Comparison of ENCODE assay signal across 16 cellular contexts in the genomic region with DNA sequence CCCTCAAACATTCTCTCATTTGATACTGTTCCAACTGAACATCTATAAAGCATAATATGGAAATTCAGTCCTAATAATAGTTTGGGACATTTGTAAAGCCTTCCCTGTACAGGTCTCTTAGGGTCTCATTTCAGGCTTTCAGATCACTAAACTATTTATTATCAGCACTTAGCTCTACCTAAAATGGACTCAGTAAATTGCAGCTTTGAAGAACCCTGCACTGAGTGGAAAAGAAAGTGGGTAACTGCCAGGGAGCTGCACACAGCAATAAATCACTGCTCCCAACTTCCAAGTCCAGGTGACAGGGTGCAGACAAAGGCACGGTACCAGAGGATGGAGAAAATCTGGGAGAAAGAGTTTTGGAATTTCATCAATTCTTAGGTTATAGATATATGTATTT.
A peak's percentile ranks its signal among the peaks of the same experiment; 100 is the strongest.
DNase-seq lines count a peak whose midpoint lies in the region; ATAC-seq and TF ChIP-seq lines count a peak whose summit lies in the region.
"Had no signal": no experiment of that assay in that cellular context is flagged by ENCODE, and none has a peak within 500 bp of the region (broad histone marks: within the 10 kb centered on the region; RNA-seq: fewer than 3 reads in every experiment).

No MANE protein-coding gene starts in this region.

- no peaks in the 10 kb centered on the region for H4K20me1 ChIP-seq in SK-N-SH (ENCODE audit: insufficient read depth)
- H4K20me1 ChIP-seq in neural cell (ENCODE audit: insufficient read depth): no peaks in the 10 kb centered on the region

- H3K79me2 ChIP-seq in SK-N-SH (ENCODE audit: insufficient read depth) (no peaks in the 10 kb centered on the region), neural cell (replicated peaks; ENCODE audit: insufficient read depth, low read length) (no peaks in the 10 kb centered on the region)

- TF ChIP-seq EP300 in SK-N-SH (IDR thresholded peaks at IDR 0.05; ENCODE audit: borderline replicate concordance in 1 of 2, low read depth in 1 of 2, low read length in 1 of 2) (no peak), neural cell (conservative IDR thresholded peaks at IDR 0.05; ENCODE audit: poor library complexity, severe bottlenecking) (peak; percentile 32)

- no peaks in the 10 kb centered on the region for H3K36me3 ChIP-seq in SK-N-SH (replicated peaks in 1 of 2; ENCODE audit: control insufficient read depth in 1 of 2, insufficient read depth in 2 of 2, low read length in 1 of 2)
- no peaks in the 10 kb centered on the region for H3K36me3 ChIP-seq in neural cell (ENCODE audit: insufficient read depth, low read length)
- H3K36me3 ChIP-seq: HAP-1 had no signal

- H3K4me2 ChIP-seq in SK-N-SH: no peak overlapping the region
- no peak overlapping the region for H3K4me2 ChIP-seq in neural cell (ENCODE audit: low read length)

- H3K27me3 ChIP-seq in SK-N-SH (ENCODE audit: insufficient read depth) (no peaks in the 10 kb centered on the region), neural cell (ENCODE audit: insufficient read depth, low read depth, low read length) (no peaks in the 10 kb centered on the region)
- no peaks in the 10 kb centered on the region for H3K27me3 ChIP-seq in CD4-positive, alpha-beta T cell (ENCODE audit: control insufficient read depth, insufficient read depth, low read length)

- H3K9ac ChIP-seq in SK-N-SH (no peak overlapping the region), neural cell (ENCODE audit: low read length) (no peak overlapping the region)

- H3F3A ChIP-seq in SK-N-SH (replicated peaks; ENCODE audit: insufficient read depth) (no peaks in the 10 kb centered on the region), neural cell (ENCODE audit: insufficient read depth, low read length, poor library complexity, severe bottlenecking) (no peaks in the 10 kb centered on the region)

- no peak for DNase-seq in SK-N-SH
- DNase-seq in CD4-positive, alpha-beta T cell: no peak
- peak; percentile 54 for DNase-seq in NCI-H2227 (lab: John Stamatoyannopoulos, UW; ENCODE audit: unreplicated experiment)
- DNase-seq in stimulated activated naive CD4-positive, alpha-beta T cell (lab: John Stamatoyannopoulos, UW): no peak
- DNase-seq: C1 segment of cervical spinal cord; CD8-positive, alpha-beta memory T cell; DMS 273 treated with DMSO at 0.1 percent for 48 hours; DMS79; EL; GF-D8; GOT3; HFFc6 had no signal

- no peaks in the 10 kb centered on the region for H3K4me1 Mint-ChIP-seq in CD4-positive, alpha-beta T cell (ENCODE audit: low read depth)

- CTCF ChIA-PET in SK-N-SH (lab: Yijun Ruan, JAX): interaction anchor here (1.1 to 8.4 kb wide), 7 partner anchors 15 to 401 kb away, joined by 3 to 32 read pairs (median 6); no protein-coding TSS in a partner anchor
- CTCF ChIA-PET in CD4-positive, alpha-beta T cell (lab: Charles Lee): no interaction called here

- no peak for TF ChIP-seq CTCF in SK-N-SH (IDR thresholded peaks at IDR 0.05)
- TF ChIP-seq CTCF in CD4-positive, alpha-beta T cell (IDR thresholded peaks at IDR 0.05): no peak
- TF ChIP-seq CTCF in neural cell (IDR thresholded peaks at IDR 0.05; ENCODE audit: poor library complexity, severe bottlenecking): no peak

- ATAC-seq in SK-N-SH treated with all-trans-retinoic acid at 6 μM for 48 hours (no peak), GM21528 (IDR thresholded peaks at IDR 0.05; ENCODE audit: low FRiP score, unreplicated experiment) (no peak)
- no peak for ATAC-seq in CD4-positive, alpha-beta T cell (ENCODE audit: poor library complexity)

- intact Hi-C loops in CD4-positive, alpha-beta T cell (cut with DNase I, micrococcal nuclease): no loop called here

- no peaks in the 10 kb centered on the region for H3K9me3 Mint-ChIP-seq in CD4-positive, alpha-beta T cell
- H3K9me3 Mint-ChIP-seq: CD8-positive, alpha-beta memory T cell had no signal

- POLR2A ChIA-PET in SK-N-SH (lab: Yijun Ruan, JAX): no interaction called here
- POLR2A ChIA-PET in CD4-positive, alpha-beta T cell (lab: Charles Lee): no interaction called here

- TF ChIP-seq RAD21 in SK-N-SH (IDR thresholded peaks at IDR 0.05; ENCODE audit: low read length) (no peak), neural cell (conservative IDR thresholded peaks at IDR 0.05) (no peak)

- peak overlapping the region in 1 of 2 experiments; percentile 91; a peak in 2 of 4 replicates for H3K27ac ChIP-seq in SK-N-SH (ENCODE audit: low read depth in 2 of 2, low read length in 1 of 2)
- H3K27ac ChIP-seq in CD4-positive, alpha-beta T cell (ENCODE audit: low read depth, low read length): no peak overlapping the region
- peak overlapping the region; percentile 55 for H3K27ac ChIP-seq in neural cell (ENCODE audit: low read length)

- H3K9me2 ChIP-seq in SK-N-SH: no peaks in the 10 kb centered on the region
- H3K9me2 ChIP-seq in neural cell (ENCODE audit: insufficient read depth, low read length): no peaks in the 10 kb centered on the region

- peaks cover 100% of the 10 kb centered on the region for H3K36me3 Mint-ChIP-seq in CD4-positive, alpha-beta T cell (ENCODE audit: low read depth)

- 19% methylated on average over 1 of the region's 1 CpG for WGBS in SK-N-SH (ENCODE audit: low lambda C conversion rate)

- H3K4me1 ChIP-seq in SK-N-SH (ENCODE audit: control insufficient read depth in 1 of 2, insufficient read depth in 2 of 2, low read depth in 1 of 2, low read length in 1 of 2): peaks cover 0 to 47% of the 10 kb centered on the region in 2 experiments; a peak in 2 of 4 replicates
- H3K4me1 ChIP-seq: HAP-1 had no signal

- no peaks in the 10 kb centered on the region for H3K27me3 Mint-ChIP-seq in CD4-positive, alpha-beta T cell
- H3K27me3 Mint-ChIP-seq: CD8-positive, alpha-beta memory T cell had no signal

- H2AFZ ChIP-seq in SK-N-SH (ENCODE audit: low read depth): no peak overlapping the region
- no peak overlapping the region for H2AFZ ChIP-seq in neural cell (ENCODE audit: low read depth, low read length)

- no peak overlapping the region for H3K4me3 Mint-ChIP-seq in CD4-positive, alpha-beta T cell
- H3K4me3 Mint-ChIP-seq: CD8-positive, alpha-beta memory T cell; HFFc6 had no signal

- peak overlapping the region; percentile 53 for H3K27ac Mint-ChIP-seq in CD4-positive, alpha-beta T cell
- H3K27ac Mint-ChIP-seq: HFFc6 had no signal

- H3K9me3 ChIP-seq in SK-N-SH (no peaks in the 10 kb centered on the region), neural cell (ENCODE audit: low read length) (no peaks in the 10 kb centered on the region)
- no peaks in the 10 kb centered on the region for H3K9me3 ChIP-seq in CD4-positive, alpha-beta T cell (ENCODE audit: control insufficient read depth, low read length)
- H3K9me3 ChIP-seq: HAP-1 had no signal

- H3K4me3 ChIP-seq in SK-N-SH (ENCODE audit: low read depth in 2 of 2, low read length in 1 of 2) (no peak overlapping the region), neural cell (ENCODE audit: low read length) (no peak overlapping the region)
- H3K4me3 ChIP-seq: HAP-1 had no signal

TF ChIP-seq in SK-N-SH treated with all-trans-retinoic acid at 6 μM for 48 hours, 23 proteins besides CTCF, POLR2A, EP300 and RAD21 (continues in another document):
- TF ChIP-seq OSR1 (CRISPR knock-in tag; IDR thresholded peaks at IDR 0.05) (no peak), BACH2 (CRISPR knock-in tag; IDR thresholded peaks at IDR 0.05; ENCODE audit: borderline replicate concordance) (no peak), ZNF565 (CRISPR knock-in tag; conservative IDR thresholded peaks at IDR 0.05; ENCODE audit: low read depth) (no peak)

TF ChIP-seq in SK-N-SH, 30 proteins besides CTCF, POLR2A, EP300 and RAD21 (continues in another document):
- TF ChIP-seq USF1 (IDR thresholded peaks at IDR 0.05; ENCODE audit: borderline replicate concordance, low read depth): no peak
- no peak for TF ChIP-seq RFX5 (IDR thresholded peaks at IDR 0.05; ENCODE audit: low read length)
- no peak for TF ChIP-seq GATA2 (CRISPR knock-in tag; IDR thresholded peaks at IDR 0.05)
- no peak for TF ChIP-seq CHD2 (IDR thresholded peaks at IDR 0.05; ENCODE audit: low read length, partially characterized antibody)
- TF ChIP-seq FOXJ3 (CRISPR knock-in tag; IDR thresholded peaks at IDR 0.05): no peak
- no peak for TF ChIP-seq YY1 (IDR thresholded peaks at IDR 0.05; ENCODE audit: low read depth)
- TF ChIP-seq FOXM1 (IDR thresholded peaks at IDR 0.05; ENCODE audit: low read depth): no peak
- no peak for TF ChIP-seq NFIC (IDR thresholded peaks at IDR 0.05; ENCODE audit: borderline replicate concordance)
- no peak for TF ChIP-seq ELF1 (IDR thresholded peaks at IDR 0.05)
- no peak for TF ChIP-seq NRF1 (IDR thresholded peaks at IDR 0.05; ENCODE audit: low read depth, low read length)
- TF ChIP-seq TEAD4 (IDR thresholded peaks at IDR 0.05; ENCODE audit: borderline replicate concordance, insufficient read depth): no peak

TF ChIP-seq in neural cell, 6 proteins besides CTCF, POLR2A, EP300 and RAD21:
- peak; percentile 47 for TF ChIP-seq POLR2AphosphoS5 (IDR thresholded peaks at IDR 0.05)
- TF ChIP-seq REST (IDR thresholded peaks at IDR 0.05; ENCODE audit: borderline replicate concordance): peak; percentile 94
- no peak for TF ChIP-seq TAF1 (IDR thresholded peaks at IDR 0.05; ENCODE audit: low read depth)
